In the genomic region with DNA sequence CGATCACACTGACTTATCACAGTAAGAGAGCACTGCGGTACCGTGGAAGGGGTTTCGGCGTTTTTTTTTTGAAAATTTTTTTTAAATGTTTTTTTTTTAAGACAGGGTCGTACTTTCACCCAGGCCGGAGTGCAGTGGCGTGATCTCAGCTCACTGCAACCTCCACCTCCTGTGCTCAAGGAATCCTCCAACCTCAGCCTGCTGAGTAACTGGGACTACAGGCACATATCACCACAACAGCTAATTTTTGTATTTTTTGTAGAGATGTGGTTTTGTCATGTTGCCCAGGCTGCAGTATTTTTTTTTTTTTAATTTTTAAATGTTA, we compare ENCODE assay signal across 19 cellular contexts. TPM values are rescaled to one million over a fixed set of nuclear protein-coding genes. Genes with fewer than 3 reads are reported as not detected.
A peak's percentile ranks its signal among the peaks of the same experiment; 100 is the strongest.
DNase-seq lines count a peak whose midpoint lies in the region; ATAC-seq and TF ChIP-seq lines count a peak whose summit lies in the region.
"Had no signal": no experiment of that assay in that cellular context is flagged by ENCODE, and none has a peak within 500 bp of the region (broad histone marks: within the 10 kb centered on the region; RNA-seq: fewer than 3 reads in every experiment).

No MANE protein-coding gene starts in this region.

- peaks cover 73% of the 10 kb centered on the region for H3K36me3 ChIP-seq in right atrium auricular region
- H3K36me3 ChIP-seq: BE2C had no signal

- TF ChIP-seq CTCF in right atrium auricular region (IDR thresholded peaks at IDR 0.05) = no peak

- peaks cover 26% of the 10 kb centered on the region for H3K4me1 Mint-ChIP-seq in activated CD4-positive, alpha-beta memory T cell treated with anti-CD3 and anti-CD28 coated beads for 36 hours (ENCODE audit: low read depth)
- H3K4me1 Mint-ChIP-seq in activated CD4-positive, alpha-beta memory T cell treated with anti-CD3 and anti-CD28 coated beads, Interleukin-2, amount 10 ng/mL, durations not matched to agents 7 days and 5 days = peaks cover 14% of the 10 kb centered on the region
- H3K4me1 Mint-ChIP-seq in activated naive CD8-positive, alpha-beta T cell treated with anti-CD3 and anti-CD28 coated beads, Interleukin-2, amount 50 U/mL, for 24 hours = peaks cover 38% of the 10 kb centered on the region

- intact Hi-C loops in activated CD4-positive, alpha-beta memory T cell treated with anti-CD3 and anti-CD28 coated beads for 36 hours (cut with micrococcal nuclease) = no loop called here
- intact Hi-C loops in Right ventricle myocardium inferior (cut with DNase I) = no loop called here

- no peaks in the 10 kb centered on the region for H3K27me3 Mint-ChIP-seq in activated CD4-positive, alpha-beta memory T cell treated with anti-CD3 and anti-CD28 coated beads for 36 hours
- H3K27me3 Mint-ChIP-seq in activated CD4-positive, alpha-beta memory T cell treated with anti-CD3 and anti-CD28 coated beads, Interleukin-2, amount 10 ng/mL, durations not matched to agents 7 days and 5 days = no peaks in the 10 kb centered on the region
- H3K27me3 Mint-ChIP-seq in activated naive CD8-positive, alpha-beta T cell treated with anti-CD3 and anti-CD28 coated beads, Interleukin-2, amount 50 U/mL, for 24 hours = no peaks in the 10 kb centered on the region
- H3K27me3 Mint-ChIP-seq: CD4-positive, CD25-positive, alpha-beta regulatory T cell had no signal

- DNase-seq in activated CD4-positive, alpha-beta memory T cell treated with anti-CD3 and anti-CD28 coated beads for 36 hours = no peak
- DNase-seq in activated CD4-positive, alpha-beta memory T cell treated with anti-CD3 and anti-CD28 coated beads, Interleukin-2, amount 10 ng/mL, durations not matched to agents 7 days and 5 days = no peak
- DNase-seq in right atrium auricular region (ENCODE audit: low spot score) (no peak), Right ventricle myocardium inferior (ENCODE audit: missing footprints) (no peak), substantia nigra (lab: John Stamatoyannopoulos, UW) (no peak), UCSD-AML1 (lab: John Stamatoyannopoulos, UW; ENCODE audit: unreplicated experiment) (no peak)
- DNase-seq in activated naive CD8-positive, alpha-beta T cell treated with anti-CD3 and anti-CD28 coated beads, Interleukin-2, amount 50 U/mL, for 24 hours = no peak
- DNase-seq: BE2C; CD4-positive, CD25-positive, alpha-beta regulatory T cell; COR-L47; DMS 273 treated with DMSO at 0.1 percent for 48 hours; H9; IMR-90; NCI-H1417; NCI-H187; NCI-H2107; NCI-H510A; NCI-H748 treated with DMSO at 0.1 percent for 48 hours; NK-92 treated with Interleukin-12 subunit alpha and Interleukin-12 subunit beta, amount 100 ng/mL, for 24 hours had no signal

- no peaks in the 10 kb centered on the region for H3K9me3 ChIP-seq in right atrium auricular region
- H3K9me3 ChIP-seq: BE2C had no signal

- H3K27me3 ChIP-seq in right atrium auricular region = no peaks in the 10 kb centered on the region
- H3K27me3 ChIP-seq: BE2C had no signal

- CTCF ChIA-PET in activated CD4-positive, alpha-beta memory T cell treated with anti-CD3 and anti-CD28 coated beads for 36 hours (lab: Charles Lee) = interaction anchor here (8.2 kb wide), 1 partner anchor 14 kb away, joined by 83 read pairs; no protein-coding TSS in a partner anchor
- CTCF ChIA-PET in activated CD4-positive, alpha-beta memory T cell treated with anti-CD3 and anti-CD28 coated beads, Interleukin-2, amount 10 ng/mL, durations not matched to agents 7 days and 5 days (lab: Charles Lee) = interaction anchor here (1.2 to 6.5 kb wide), 2 partner anchors 15 to 18 kb away, joined by 3 to 43 read pairs; no protein-coding TSS in a partner anchor

- POLR2A ChIA-PET in activated CD4-positive, alpha-beta memory T cell treated with anti-CD3 and anti-CD28 coated beads for 36 hours (lab: Charles Lee) = no interaction called here
- POLR2A ChIA-PET in activated CD4-positive, alpha-beta memory T cell treated with anti-CD3 and anti-CD28 coated beads, Interleukin-2, amount 10 ng/mL, durations not matched to agents 7 days and 5 days (lab: Charles Lee) = interaction anchor here (1.3 kb wide), 1 partner anchor 11 kb away, joined by 4 read pairs; no protein-coding TSS in a partner anchor

- peaks cover 0 to 2% of the 10 kb centered on the region in 2 donors for H3K4me1 ChIP-seq in right atrium auricular region
- H3K4me1 ChIP-seq: BE2C had no signal

- no peak overlapping the region for H3K4me3 ChIP-seq in right atrium auricular region

- H3K27ac ChIP-seq in right atrium auricular region = peak overlapping the region; percentile 26 to 28
- no peak overlapping the region for H3K27ac ChIP-seq in substantia nigra (ENCODE audit: low read depth, low read length, poor library complexity, severe bottlenecking)

- peaks cover 39% of the 10 kb centered on the region for H3K36me3 Mint-ChIP-seq in activated CD4-positive, alpha-beta memory T cell treated with anti-CD3 and anti-CD28 coated beads for 36 hours
- peaks cover 31% of the 10 kb centered on the region for H3K36me3 Mint-ChIP-seq in activated CD4-positive, alpha-beta memory T cell treated with anti-CD3 and anti-CD28 coated beads, Interleukin-2, amount 10 ng/mL, durations not matched to agents 7 days and 5 days (ENCODE audit: low read depth)
- H3K36me3 Mint-ChIP-seq in activated naive CD8-positive, alpha-beta T cell treated with anti-CD3 and anti-CD28 coated beads, Interleukin-2, amount 50 U/mL, for 24 hours (ENCODE audit: low read depth) = peaks cover 38% of the 10 kb centered on the region

- no peak overlapping the region for H3K4me3 Mint-ChIP-seq in activated CD4-positive, alpha-beta memory T cell treated with anti-CD3 and anti-CD28 coated beads for 36 hours
- H3K4me3 Mint-ChIP-seq in activated CD4-positive, alpha-beta memory T cell treated with anti-CD3 and anti-CD28 coated beads, Interleukin-2, amount 10 ng/mL, durations not matched to agents 7 days and 5 days = no peak overlapping the region
- no peak overlapping the region for H3K4me3 Mint-ChIP-seq in activated naive CD8-positive, alpha-beta T cell treated with anti-CD3 and anti-CD28 coated beads, Interleukin-2, amount 50 U/mL, for 24 hours
- H3K4me3 Mint-ChIP-seq: H9 had no signal

- H3K27ac Mint-ChIP-seq in activated CD4-positive, alpha-beta memory T cell treated with anti-CD3 and anti-CD28 coated beads for 36 hours = peak overlapping the region; percentile 74
- no peak overlapping the region for H3K27ac Mint-ChIP-seq in activated CD4-positive, alpha-beta memory T cell treated with anti-CD3 and anti-CD28 coated beads, Interleukin-2, amount 10 ng/mL, durations not matched to agents 7 days and 5 days
- H3K27ac Mint-ChIP-seq in activated naive CD8-positive, alpha-beta T cell treated with anti-CD3 and anti-CD28 coated beads, Interleukin-2, amount 50 U/mL, for 24 hours = peak overlapping the region; percentile 83
- H3K27ac Mint-ChIP-seq: H9 had no signal

- H3K9me3 Mint-ChIP-seq in activated CD4-positive, alpha-beta memory T cell treated with anti-CD3 and anti-CD28 coated beads for 36 hours = no peaks in the 10 kb centered on the region
- H3K9me3 Mint-ChIP-seq in activated CD4-positive, alpha-beta memory T cell treated with anti-CD3 and anti-CD28 coated beads, Interleukin-2, amount 10 ng/mL, durations not matched to agents 7 days and 5 days = no peaks in the 10 kb centered on the region
- no peaks in the 10 kb centered on the region for H3K9me3 Mint-ChIP-seq in activated naive CD8-positive, alpha-beta T cell treated with anti-CD3 and anti-CD28 coated beads, Interleukin-2, amount 50 U/mL, for 24 hours
- H3K9me3 Mint-ChIP-seq: CD4-positive, CD25-positive, alpha-beta regulatory T cell had no signal

- no peak for ATAC-seq in Right ventricle myocardium inferior
- no peak for ATAC-seq in activated naive CD8-positive, alpha-beta T cell treated with anti-CD3 and anti-CD28 coated beads, Interleukin-2, amount 50 U/mL, for 24 hours

RNA-seq across cellular contexts. Expression of a gene that starts 19.0 kb away (rescaled TPM):
- total RNA-seq in activated CD4-positive, alpha-beta memory T cell treated with anti-CD3 and anti-CD28 coated beads for 36 hours = 100 to 1,000 TPM; 178 to 182 TPM
- 100 to 1,000 TPM; 121 to 122 TPM for total RNA-seq in activated CD4-positive, alpha-beta memory T cell treated with anti-CD3 and anti-CD28 coated beads, Interleukin-2, amount 10 ng/mL, durations not matched to agents 7 days and 5 days
- total RNA-seq in right atrium auricular region (100 to 1,000 TPM; 152 to 257 TPM), Right ventricle myocardium inferior (324 TPM)

RNA-seq across cellular contexts. Expression of a gene that starts 43.5 kb away (rescaled TPM):
- total RNA-seq in activated CD4-positive, alpha-beta memory T cell treated with anti-CD3 and anti-CD28 coated beads for 36 hours = 100 to 1,000 TPM; 112 to 126 TPM
- total RNA-seq in activated CD4-positive, alpha-beta memory T cell treated with anti-CD3 and anti-CD28 coated beads, Interleukin-2, amount 10 ng/mL, durations not matched to agents 7 days and 5 days = 100 to 1,000 TPM; 139 to 150 TPM
- total RNA-seq in right atrium auricular region = 10 to 100 TPM; 15.8 to 35.6 TPM
- total RNA-seq in Right ventricle myocardium inferior = 20.6 TPM
